ENCODE assay signal across 31 cellular contexts in the genomic region with DNA sequence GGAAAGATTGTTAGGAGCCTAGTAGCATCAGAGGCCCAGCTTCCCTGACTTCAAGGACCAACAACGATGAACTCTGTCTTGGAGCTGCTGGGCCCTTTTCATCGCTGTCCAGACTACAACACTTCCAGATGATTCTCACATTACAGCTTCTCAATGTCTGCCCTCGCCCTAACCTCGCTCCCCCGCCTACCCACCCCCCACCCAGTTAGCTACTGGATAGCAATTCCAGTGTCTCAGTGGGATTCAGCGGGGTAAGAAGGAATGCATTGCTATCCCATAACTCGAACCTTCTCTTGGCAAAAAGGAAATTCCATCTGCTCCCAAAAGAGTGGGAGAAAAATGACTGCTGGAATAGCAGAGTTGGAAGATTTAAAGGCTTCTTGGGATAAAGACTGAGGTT.
"Had no signal": no experiment of that assay in that cellular context is flagged by ENCODE, and none has a peak within 500 bp of the region (broad histone marks: within the 10 kb centered on the region; RNA-seq: fewer than 3 reads in every experiment).

No MANE protein-coding gene starts in this region.

- H3K9me3 Mint-ChIP-seq: activated naive CD4-positive, alpha-beta T cell treated with anti-CD3 and anti-CD28 coated beads, Interleukin-2, amount 50 U/mL, for 24 hours; activated T-cell treated with anti-CD3 and anti-CD28 coated beads, Interleukin-2, amount 50 U/mL, for 24 hours; activated T-helper 1 cell treated with anti-CD3 and anti-CD28 coated beads, Interleukin-12 subunit alpha, Interleukin-12 subunit beta, Interleukin-2, Interleukin-4 antibody, amounts not matched to agents 30 ng/mL and 10 ng/mL and 1 ng/mL, durations not matched to agents 14 hours and 24 hours and 36 hours; T-helper 1 cell treated with Interleukin-12 subunit alpha and Interleukin-12 subunit beta and Interleukin-4 antibody, amounts not matched to agents 30 μg/mL and 1 μg/mL, for 36 hours had no signal

- H3K36me3 Mint-ChIP-seq: activated naive CD4-positive, alpha-beta T cell treated with anti-CD3 and anti-CD28 coated beads, Interleukin-2, amount 50 U/mL, for 24 hours had no signal

- H3K36me3 ChIP-seq: cardiac muscle cell, SJSA1 had no signal

- H3K4me1 ChIP-seq: SJSA1 had no signal

- DNase-seq: activated CD4-positive, alpha-beta T cell treated with anti-CD3 and anti-CD28 coated beads for 48 hours; activated CD4-positive, alpha-beta T cell treated with anti-CD3 and anti-CD28 coated beads, Interleukin-2, amount 50 U/mL, for 4 hours; activated CD4-positive, CD25-positive, alpha-beta regulatory T cell treated with anti-CD3 and anti-CD28 coated beads, Interleukin-2, amount 50 U/mL, for 72 hours; activated CD8-positive, alpha-beta T cell treated with anti-CD3 and anti-CD28 coated beads, Interleukin-2, amount 10 ng/mL, durations not matched to agents 7 days and 5 days; activated effector memory CD4-positive, alpha-beta T cell treated with Interleukin-2 at 50 U/mL for 16 hours; activated naive CD4-positive, alpha-beta T cell; activated T-cell treated with anti-CD3 and anti-CD28 coated beads, Interleukin-2, amount 50 U/mL, for 24 hours; aorta; MV-4-11; NCI-H1092 treated with DMSO at 0.1 percent for 48 hours; NCI-H1417 treated with DMSO at 0.1 percent for 48 hours; NCI-H1694; NCI-H2029; NCI-H345; NCI-H510A; NCI-H526 treated with DMSO at 0.1 percent for 48 hours; NK-92 treated with Interleukin-12 subunit alpha and Interleukin-12 subunit beta, amount 100 ng/mL, for 24 hours; OCI-M1; RPMI8226; SHP77; SW 1271 had no signal

- H3K9me3 ChIP-seq: SJSA1 had no signal

- H3K4me2 ChIP-seq: KMS-11 had no signal

- H3K27me3 ChIP-seq: cardiac muscle cell, SJSA1 had no signal

- H3K9ac ChIP-seq: KMS-11 had no signal

- H3K27me3 Mint-ChIP-seq: brain had no signal

- H3K4me3 Mint-ChIP-seq: activated CD8-positive, alpha-beta T cell treated with anti-CD3 and anti-CD28 coated beads, Interleukin-2, amount 10 ng/mL, durations not matched to agents 7 days and 5 days; activated naive CD4-positive, alpha-beta T cell treated with anti-CD3 and anti-CD28 coated beads, Interleukin-2, amount 50 U/mL, for 24 hours; activated T-cell treated with anti-CD3 and anti-CD28 coated beads, Interleukin-2, amount 50 U/mL, for 24 hours; activated T-helper 1 cell treated with anti-CD3 and anti-CD28 coated beads, Interleukin-12 subunit alpha, Interleukin-12 subunit beta, Interleukin-2, Interleukin-4 antibody, amounts not matched to agents 30 ng/mL and 10 ng/mL and 1 ng/mL, durations not matched to agents 14 hours and 24 hours and 36 hours; brain; T-helper 1 cell treated with Interleukin-12 subunit alpha and Interleukin-12 subunit beta and Interleukin-4 antibody, amounts not matched to agents 30 μg/mL and 1 μg/mL, for 36 hours; WTC11 had no signal

- H3K4me3 ChIP-seq: cardiac muscle cell, SJSA1 had no signal

- H3K27ac Mint-ChIP-seq: activated CD8-positive, alpha-beta T cell treated with anti-CD3 and anti-CD28 coated beads, Interleukin-2, amount 10 ng/mL, durations not matched to agents 7 days and 5 days; activated naive CD4-positive, alpha-beta T cell treated with anti-CD3 and anti-CD28 coated beads, Interleukin-2, amount 50 U/mL, for 24 hours; activated T-cell treated with anti-CD3 and anti-CD28 coated beads, Interleukin-2, amount 50 U/mL, for 24 hours; activated T-helper 1 cell treated with anti-CD3 and anti-CD28 coated beads, Interleukin-12 subunit alpha, Interleukin-12 subunit beta, Interleukin-2, Interleukin-4 antibody, amounts not matched to agents 30 ng/mL and 10 ng/mL and 1 ng/mL, durations not matched to agents 14 hours and 24 hours and 36 hours; T-helper 1 cell treated with Interleukin-12 subunit alpha and Interleukin-12 subunit beta and Interleukin-4 antibody, amounts not matched to agents 30 μg/mL and 1 μg/mL, for 36 hours; WTC11 had no signal

- H3K4me1 Mint-ChIP-seq: activated naive CD4-positive, alpha-beta T cell treated with anti-CD3 and anti-CD28 coated beads, Interleukin-2, amount 50 U/mL, for 24 hours had no signal

- ATAC-seq: activated CD8-positive, alpha-beta T cell treated with anti-CD3 and anti-CD28 coated beads, Interleukin-2, amount 10 ng/mL, durations not matched to agents 7 days and 5 days; Panc1; SK-N-SH treated with all-trans-retinoic acid at 6 μM for 48 hours had no signal

- H3K27ac ChIP-seq: cardiac muscle cell, KMS-11, SJSA1 had no signal
